Comparison of ENCODE assay signal across 1 cellular context in genomic region chr1:917076-917459, GRCh38.
A peak's percentile ranks its signal among the peaks of the same experiment; 100 is the strongest.
TF ChIP-seq lines count a peak whose summit lies in the region.

No MANE protein-coding gene starts in this region.

TF ChIP-seq in HEK293, 187 proteins besides CTCF, POLR2A, EP300 and RAD21 (continued from another document):
- TF ChIP-seq ZBTB44 (tag by site-specific recombination; IDR thresholded peaks at IDR 0.05) (no peak), ZNF623 (tag by site-specific recombination; IDR thresholded peaks at IDR 0.05) (no peak), PBX3 (CRISPR knock-in tag; IDR thresholded peaks at IDR 0.05) (no peak), ZNF529 (tag by site-specific recombination; IDR thresholded peaks at IDR 0.05; ENCODE audit: insufficient replicate concordance) (no peak), OSR2 (tag by site-specific recombination; IDR thresholded peaks at IDR 0.05) (no peak), KLF10 (tag by site-specific recombination; IDR thresholded peaks at IDR 0.05) (no peak), ZNF473 (tag by site-specific recombination; IDR thresholded peaks at IDR 0.05) (no peak), ZNF223 (tag by site-specific recombination; IDR thresholded peaks at IDR 0.05) (no peak), ZNF202 (tag by site-specific recombination; IDR thresholded peaks at IDR 0.05; ENCODE audit: borderline replicate concordance) (no peak), SCRT1 (tag by site-specific recombination; IDR thresholded peaks at IDR 0.05; ENCODE audit: borderline replicate concordance) (no peak), ZNF239 (tag by site-specific recombination; IDR thresholded peaks at IDR 0.05) (no peak), ZNF830 (tag by site-specific recombination; IDR thresholded peaks at IDR 0.05; ENCODE audit: low read depth) (no peak), PRDM4 (tag by site-specific recombination; IDR thresholded peaks at IDR 0.05) (no peak), IKZF3 (tag by site-specific recombination; IDR thresholded peaks at IDR 0.05) (peak; percentile 86), ZNF629 (tag by site-specific recombination; IDR thresholded peaks at IDR 0.05) (no peak), ZNF777 (tag by site-specific recombination; IDR thresholded peaks at IDR 0.05; ENCODE audit: borderline replicate concordance) (no peak), ZNF423 (tag by site-specific recombination; IDR thresholded peaks at IDR 0.05) (peak; percentile 59), ZNF670 (tag by site-specific recombination; IDR thresholded peaks at IDR 0.05; ENCODE audit: low read depth) (no peak), ZNF2 (tag by site-specific recombination; IDR thresholded peaks at IDR 0.05) (no peak), GLI4 (tag by site-specific recombination; IDR thresholded peaks at IDR 0.05) (no peak), ZNF580 (tag by site-specific recombination; IDR thresholded peaks at IDR 0.05) (no peak), ZNF677 (tag by site-specific recombination; IDR thresholded peaks at IDR 0.05) (no peak), ZNF292 (tag by site-specific recombination; IDR thresholded peaks at IDR 0.05; ENCODE audit: borderline replicate concordance, low read depth) (no peak), TSHZ1 (tag by site-specific recombination; IDR thresholded peaks at IDR 0.05; ENCODE audit: borderline replicate concordance) (no peak), ZNF76 (tag by site-specific recombination; IDR thresholded peaks at IDR 0.05; ENCODE audit: borderline replicate concordance, low read depth) (peak; percentile 35; the same call in 1 of the 2 replicates), ZFP37 (tag by site-specific recombination; IDR thresholded peaks at IDR 0.05) (no peak), KLF16 (tag by site-specific recombination; IDR thresholded peaks at IDR 0.05) (no peak), ZNF394 (tag by site-specific recombination; IDR thresholded peaks at IDR 0.05; ENCODE audit: borderline replicate concordance) (no peak), ZNF48 (tag by site-specific recombination; IDR thresholded peaks at IDR 0.05) (no peak), INSM2 (tag by site-specific recombination; IDR thresholded peaks at IDR 0.05) (no peak), SCRT2 (tag by site-specific recombination; IDR thresholded peaks at IDR 0.05) (no peak)
- TF ChIP-seq, protein P1, sequence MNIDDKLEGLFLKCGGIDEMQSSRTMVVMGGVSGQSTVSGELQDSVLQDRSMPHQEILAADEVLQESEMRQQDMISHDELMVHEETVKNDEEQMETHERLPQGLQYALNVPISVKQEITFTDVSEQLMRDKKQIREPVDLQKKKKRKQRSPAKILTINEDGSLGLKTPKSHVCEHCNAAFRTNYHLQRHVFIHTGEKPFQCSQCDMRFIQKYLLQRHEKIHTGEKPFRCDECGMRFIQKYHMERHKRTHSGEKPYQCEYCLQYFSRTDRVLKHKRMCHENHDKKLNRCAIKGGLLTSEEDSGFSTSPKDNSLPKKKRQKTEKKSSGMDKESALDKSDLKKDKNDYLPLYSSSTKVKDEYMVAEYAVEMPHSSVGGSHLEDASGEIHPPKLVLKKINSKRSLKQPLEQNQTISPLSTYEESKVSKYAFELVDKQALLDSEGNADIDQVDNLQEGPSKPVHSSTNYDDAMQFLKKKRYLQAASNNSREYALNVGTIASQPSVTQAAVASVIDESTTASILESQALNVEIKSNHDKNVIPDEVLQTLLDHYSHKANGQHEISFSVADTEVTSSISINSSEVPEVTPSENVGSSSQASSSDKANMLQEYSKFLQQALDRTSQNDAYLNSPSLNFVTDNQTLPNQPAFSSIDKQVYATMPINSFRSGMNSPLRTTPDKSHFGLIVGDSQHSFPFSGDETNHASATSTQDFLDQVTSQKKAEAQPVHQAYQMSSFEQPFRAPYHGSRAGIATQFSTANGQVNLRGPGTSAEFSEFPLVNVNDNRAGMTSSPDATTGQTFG (tag by site-specific recombination; IDR thresholded peaks at IDR 0.05; ENCODE audit: borderline replicate concordance) = no peak
- TF ChIP-seq, protein P2, sequence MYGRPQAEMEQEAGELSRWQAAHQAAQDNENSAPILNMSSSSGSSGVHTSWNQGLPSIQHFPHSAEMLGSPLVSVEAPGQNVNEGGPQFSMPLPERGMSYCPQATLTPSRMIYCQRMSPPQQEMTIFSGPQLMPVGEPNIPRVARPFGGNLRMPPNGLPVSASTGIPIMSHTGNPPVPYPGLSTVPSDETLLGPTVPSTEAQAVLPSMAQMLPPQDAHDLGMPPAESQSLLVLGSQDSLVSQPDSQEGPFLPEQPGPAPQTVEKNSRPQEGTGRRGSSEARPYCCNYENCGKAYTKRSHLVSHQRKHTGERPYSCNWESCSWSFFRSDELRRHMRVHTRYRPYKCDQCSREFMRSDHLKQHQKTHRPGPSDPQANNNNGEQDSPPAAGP (tag by site-specific recombination; IDR thresholded peaks at IDR 0.05) = no peak
TF ChIP-seq in HEK293: peak in this region for 14.
